In the genomic region with DNA sequence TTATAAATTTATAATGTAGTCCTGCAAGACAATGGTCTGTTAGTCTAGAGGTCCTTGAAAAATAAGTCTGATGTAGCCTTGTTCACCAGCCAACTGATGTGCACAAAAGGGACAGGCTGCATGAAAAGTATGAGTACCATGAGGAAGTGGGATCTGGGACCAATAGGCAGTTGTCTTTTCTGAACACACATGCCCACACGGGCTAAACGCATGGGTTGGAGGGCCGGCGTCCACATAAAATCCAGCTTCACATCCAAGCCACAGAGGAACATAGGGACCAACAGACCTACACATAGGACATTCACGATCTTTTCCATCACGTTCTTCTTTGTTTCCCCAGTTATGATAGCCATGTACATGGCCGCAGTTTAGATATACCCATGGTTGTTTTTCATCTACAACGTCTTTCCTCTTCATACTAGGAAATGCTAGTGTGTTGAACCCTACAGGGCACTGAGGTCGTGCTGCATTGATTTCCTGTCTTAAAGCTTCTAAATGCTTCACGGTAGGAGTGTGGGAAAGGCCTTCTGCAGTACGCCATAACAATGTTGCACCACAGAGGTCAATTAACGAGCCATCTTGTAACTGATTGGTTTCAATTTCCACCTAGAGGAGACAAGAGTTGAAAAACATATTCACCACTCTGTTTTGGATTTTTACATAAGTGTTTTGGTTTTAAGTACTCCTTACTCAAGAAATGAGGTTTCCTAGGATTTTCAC, we compare ENCODE assay signal across 1 cellular context.
TF ChIP-seq lines count a peak whose summit lies in the region.

No MANE protein-coding gene starts in this region.

TF ChIP-seq in GM12878, 131 proteins besides CTCF, POLR2A, EP300 and RAD21 (continued from another document):
- TF ChIP-seq SPI1 (IDR thresholded peaks at IDR 0.05; ENCODE audit: borderline replicate concordance, insufficient read depth, low read depth, low read length) (peak; percentile 49), MTA3 (IDR thresholded peaks at IDR 0.05; ENCODE audit: borderline replicate concordance, low read length) (no peak), POLR2AphosphoS2 (IDR thresholded peaks at IDR 0.05; ENCODE audit: low read depth, low read length) (0 out of 2 replicates have a peak, but pooled peaks have one; percentile 37), POLR2AphosphoS5 (IDR thresholded peaks at IDR 0.05; ENCODE audit: low read length) (peak; percentile 50; the same call in 1 of the 2 replicates), PML (IDR thresholded peaks at IDR 0.05; ENCODE audit: low read length) (no peak), FOS (IDR thresholded peaks at IDR 0.05; ENCODE audit: borderline replicate concordance, extremely low read depth, insufficient read length) (no peak)
- TF ChIP-seq, protein P1, sequence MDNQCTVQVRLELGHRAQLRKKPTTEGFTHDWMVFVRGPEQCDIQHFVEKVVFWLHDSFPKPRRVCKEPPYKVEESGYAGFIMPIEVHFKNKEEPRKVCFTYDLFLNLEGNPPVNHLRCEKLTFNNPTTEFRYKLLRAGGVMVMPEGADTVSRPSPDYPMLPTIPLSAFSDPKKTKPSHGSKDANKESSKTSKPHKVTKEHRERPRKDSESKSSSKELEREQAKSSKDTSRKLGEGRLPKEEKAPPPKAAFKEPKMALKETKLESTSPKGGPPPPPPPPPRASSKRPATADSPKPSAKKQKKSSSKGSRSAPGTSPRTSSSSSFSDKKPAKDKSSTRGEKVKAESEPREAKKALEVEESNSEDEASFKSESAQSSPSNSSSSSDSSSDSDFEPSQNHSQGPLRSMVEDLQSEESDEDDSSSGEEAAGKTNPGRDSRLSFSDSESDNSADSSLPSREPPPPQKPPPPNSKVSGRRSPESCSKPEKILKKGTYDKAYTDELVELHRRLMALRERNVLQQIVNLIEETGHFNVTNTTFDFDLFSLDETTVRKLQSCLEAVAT (IDR thresholded peaks at IDR 0.05): 0 out of 2 replicates have a peak, but pooled peaks have one; percentile 23
TF ChIP-seq in GM12878: peak in this region for 4.
